9 cellular contexts compared by ENCODE assay signal in genomic region chr1:198655464-198656121, GRCh38. TPM values are rescaled to one million over a fixed set of nuclear protein-coding genes. Genes with fewer than 3 reads are reported as not detected.
DNase-seq lines count a peak whose midpoint lies in the region; ATAC-seq and TF ChIP-seq lines count a peak whose summit lies in the region.
"Had no signal": no experiment of that assay in that cellular context is flagged by ENCODE, and none has a peak within 500 bp of the region (broad histone marks: within the 10 kb centered on the region; RNA-seq: fewer than 3 reads in every experiment).

No MANE protein-coding gene starts in this region.

- WGBS in esophagus squamous epithelium, 2 donors, result 52 to 54% methylated on average over 1 of the region's 1 CpG

- no peaks in the 10 kb centered on the region for H3K36me3 ChIP-seq in esophagus squamous epithelium

- no peak for DNase-seq in activated naive CD4-positive, alpha-beta T cell treated with anti-CD3 and anti-CD28 coated beads, Interleukin-2, amount 50 U/mL, for 16 hours
- DNase-seq in M059J (ENCODE audit: low read depth) (peak; percentile 75), esophagus squamous epithelium (lab: John Stamatoyannopoulos, UW) (no peak), left lobe of liver (ENCODE audit: low spot score) (no peak), HUDEP-2 (lab: John Stamatoyannopoulos, UW; ENCODE audit: unreplicated experiment in 76 of 76) (no peak), NCI-H345 (lab: John Stamatoyannopoulos, UW) (no peak)
- DNase-seq: Caco-2 had no signal

- H3K27me3 ChIP-seq in esophagus squamous epithelium, result no peaks in the 10 kb centered on the region

- intact Hi-C loops in esophagus squamous epithelium (cut with DNase I), result no loop called here

- TF ChIP-seq CTCF in esophagus squamous epithelium (IDR thresholded peaks at IDR 0.05), result no peak

- H3K27ac ChIP-seq in esophagus squamous epithelium, result peak overlapping the region in 3 of 4 donors; percentile 25 to 54 (median 46)

- peaks cover 80% of the 10 kb centered on the region for H3K4me1 Mint-ChIP-seq in activated naive CD4-positive, alpha-beta T cell treated with anti-CD3 and anti-CD28 coated beads, Interleukin-2, amount 50 U/mL, for 24 hours

- peaks cover 14% of the 10 kb centered on the region for H3K36me3 Mint-ChIP-seq in activated naive CD4-positive, alpha-beta T cell treated with anti-CD3 and anti-CD28 coated beads, Interleukin-2, amount 50 U/mL, for 24 hours

- TF ChIP-seq POLR2A in esophagus squamous epithelium (IDR thresholded peaks at IDR 0.05), result no peak

- peak overlapping the region; percentile 97 for H3K27ac Mint-ChIP-seq in activated naive CD4-positive, alpha-beta T cell treated with anti-CD3 and anti-CD28 coated beads, Interleukin-2, amount 50 U/mL, for 24 hours

- H3K9me3 Mint-ChIP-seq in activated naive CD4-positive, alpha-beta T cell treated with anti-CD3 and anti-CD28 coated beads, Interleukin-2, amount 50 U/mL, for 24 hours, result no peaks in the 10 kb centered on the region

- no peak overlapping the region for H3K4me3 ChIP-seq in esophagus squamous epithelium

- H3K4me1 ChIP-seq in esophagus squamous epithelium, result no peaks in the 10 kb centered on the region

- H3K4me3 Mint-ChIP-seq in activated naive CD4-positive, alpha-beta T cell treated with anti-CD3 and anti-CD28 coated beads, Interleukin-2, amount 50 U/mL, for 24 hours, result peak overlapping the region; percentile 81

- ATAC-seq in HG03460 (IDR thresholded peaks at IDR 0.05; ENCODE audit: unreplicated experiment), result no peak
- ATAC-seq in left lobe of liver, result no peak

- no peaks in the 10 kb centered on the region for H3K9me3 ChIP-seq in esophagus squamous epithelium
- H3K9me3 ChIP-seq: Caco-2 had no signal

- H3K27me3 Mint-ChIP-seq in activated naive CD4-positive, alpha-beta T cell treated with anti-CD3 and anti-CD28 coated beads, Interleukin-2, amount 50 U/mL, for 24 hours, result no peaks in the 10 kb centered on the region

RNA-seq across cellular contexts. Expression of gene PTPRC, which starts 16.8 kb away (rescaled TPM):
- 0.49 and 4.5 TPM in 2 replicates for total RNA-seq in M059J (2014; rRNA removed; shearing (Covaris generic))
- total RNA-seq in esophagus squamous epithelium, result 10 to 100 TPM in 3 of 4 donors, 1 to 10 TPM in 1; 9.2 to 39.1 (median 14.9) TPM
- total RNA-seq in left lobe of liver, result 5.4 TPM
